Comparison of ENCODE assay signal across 9 cellular contexts in the genomic region with DNA sequence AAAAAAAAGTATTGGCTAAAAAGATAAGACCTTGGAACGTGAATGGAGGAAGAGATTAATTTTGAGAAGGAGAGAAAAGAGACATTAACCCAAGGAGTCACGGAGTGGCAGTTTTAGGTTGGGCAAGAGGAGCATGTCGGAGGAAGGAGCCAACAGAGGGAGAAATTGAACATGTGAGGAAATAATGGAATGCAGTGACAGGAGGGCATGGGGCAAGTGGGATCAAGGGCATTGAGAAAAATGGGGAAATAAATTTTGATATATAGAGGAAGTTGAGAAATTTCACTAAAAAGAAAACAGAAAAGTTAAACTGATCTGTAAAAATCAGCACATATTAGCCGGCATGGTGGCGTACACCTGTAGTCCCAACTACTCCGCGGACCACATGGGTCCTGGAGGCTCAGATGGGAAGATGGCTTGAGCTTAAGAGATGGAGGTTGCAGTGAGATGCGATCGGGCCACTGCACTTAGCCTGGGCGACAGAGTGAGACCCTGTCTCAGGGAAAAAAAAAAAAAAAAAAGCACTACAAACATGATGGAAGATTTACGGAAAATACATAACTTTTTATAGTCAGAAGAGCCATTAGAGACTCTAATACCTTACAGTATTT. TPM values are rescaled to one million over a fixed set of nuclear protein-coding genes. Genes with fewer than 3 reads are reported as not detected.
DNase-seq lines count a peak whose midpoint lies in the region; ATAC-seq, FAIRE-seq and TF ChIP-seq lines count a peak whose summit lies in the region.
"Had no signal": no experiment of that assay in that cellular context is flagged by ENCODE, and none has a peak within 500 bp of the region (broad histone marks: within the 10 kb centered on the region; RNA-seq: fewer than 3 reads in every experiment).

No MANE protein-coding gene starts in this region.

- peaks cover 2% of the 10 kb centered on the region; the same call in 1 of the 3 replicates for H3K36me3 Mint-ChIP-seq in GM23338 (ENCODE audit: low read depth)

- no peak for ATAC-seq in GM23338
- no peak for ATAC-seq in GM21360 (IDR thresholded peaks at IDR 0.05; ENCODE audit: unreplicated experiment)
- ATAC-seq in GM21717 (IDR thresholded peaks at IDR 0.05; ENCODE audit: unreplicated experiment) = no peak

- peak overlapping the region; percentile 28 for H3K9ac ChIP-seq in endothelial cell of umbilical vein (replicated peaks; ENCODE audit: extremely low read depth, insufficient read depth, low read length)

- H3K4me1 Mint-ChIP-seq in GM23338 = peaks cover 13% of the 10 kb centered on the region

- TF ChIP-seq CTCF in GM23338 (conservative IDR thresholded peaks at IDR 0.05; ENCODE audit: low read depth in 2 of 2) (no peak), PC-9 (conservative IDR thresholded peaks at IDR 0.05) (no peak), endothelial cell of umbilical vein (IDR thresholded peaks at IDR 0.05; ENCODE audit: extremely low read depth in 1 of 2, insufficient read depth in 1 of 2, low read depth in 1 of 2, low read length in 2 of 2) (no peak)

- H3K9me3 Mint-ChIP-seq in GM23338 = no peaks in the 10 kb centered on the region

- H3K27me3 ChIP-seq in GM23338 (ENCODE audit: insufficient read depth) (no peaks in the 10 kb centered on the region), PC-9 (ENCODE audit: insufficient read depth, low read depth) (no peaks in the 10 kb centered on the region), endothelial cell of umbilical vein (ENCODE audit: control insufficient read depth in 2 of 2, insufficient read depth in 2 of 2, low read length in 2 of 2) (no peaks in the 10 kb centered on the region)

- H3K9me2 ChIP-seq in GM23338 (ENCODE audit: insufficient read depth) (no peaks in the 10 kb centered on the region), PC-9 (ENCODE audit: insufficient read depth) (no peaks in the 10 kb centered on the region)

- H3K79me2 ChIP-seq in GM23338 (replicated peaks; ENCODE audit: insufficient read depth) = peaks cover 65% of the 10 kb centered on the region
- H3K79me2 ChIP-seq in PC-9 (ENCODE audit: low read depth) = peaks cover 25% of the 10 kb centered on the region
- peaks cover 85% of the 10 kb centered on the region for H3K79me2 ChIP-seq in endothelial cell of umbilical vein (ENCODE audit: control insufficient read depth, insufficient read depth, low read length)

- TF ChIP-seq POLR2A in endothelial cell of umbilical vein (IDR thresholded peaks at IDR 0.05; ENCODE audit: low read depth, low read length) = no peak

- H3K36me3 ChIP-seq in GM23338 (ENCODE audit: insufficient read depth) (no peaks in the 10 kb centered on the region), PC-9 (ENCODE audit: low read depth) (no peaks in the 10 kb centered on the region), endothelial cell of umbilical vein (ENCODE audit: control insufficient read depth in 2 of 2, extremely low read depth in 1 of 2, insufficient read depth in 2 of 2, low read length in 2 of 2) (peaks cover 0 to 3% of the 10 kb centered on the region in 2 experiments)

- no peak for FAIRE-seq in endothelial cell of umbilical vein (lab: Jason Lieb, UNC)
- FAIRE-seq: islet of Langerhans had no signal

- peaks cover 7% of the 10 kb centered on the region for H3K27me3 Mint-ChIP-seq in GM23338 (ENCODE audit: insufficient read depth, low read depth, poor library complexity)

- H3K4me3 ChIP-seq in GM23338 (peak overlapping the region; percentile 96), PC-9 (peak overlapping the region; percentile 87), endothelial cell of umbilical vein (replicated peaks in 1 of 3; ENCODE audit: insufficient read depth in 1 of 3, low read depth in 1 of 3, low read length in 3 of 3) (peak overlapping the region; percentile 17 to 96 (median 65)), skeletal muscle cell (ENCODE audit: low read depth, low read length) (peak overlapping the region; percentile 95)

- intact Hi-C loops in PC-9 (cut with micrococcal nuclease; ENCODE audit: unreplicated experiment) (loop anchor here (2.0 kb wide), 3 partner anchors 59 to 377 kb away; a partner anchor contains a TSS), endothelial cell of umbilical vein (cut with micrococcal nuclease) (loop anchor here (2.0 kb wide), 1 partner anchor 55 kb away; a partner anchor contains a TSS)

- H3K4me3 Mint-ChIP-seq in GM23338 = peak overlapping the region; percentile 93

- H3K4me2 ChIP-seq in GM23338 = peak overlapping the region; percentile 98
- peak overlapping the region; percentile 86 for H3K4me2 ChIP-seq in PC-9
- H3K4me2 ChIP-seq in endothelial cell of umbilical vein (ENCODE audit: insufficient read depth, low read length) = peak overlapping the region; percentile 47

- H4K20me1 ChIP-seq in GM23338 (replicated peaks; ENCODE audit: insufficient read depth) = peaks cover 20% of the 10 kb centered on the region
- H4K20me1 ChIP-seq in PC-9 (ENCODE audit: insufficient read depth) = no peaks in the 10 kb centered on the region
- peaks cover 2% of the 10 kb centered on the region for H4K20me1 ChIP-seq in endothelial cell of umbilical vein (replicated peaks; ENCODE audit: control insufficient read depth, extremely low read depth, insufficient read depth, low read length)

- dilution Hi-C loops in endothelial cell of umbilical vein (cut with MboI; ENCODE audit: extremely low pct_ligation_motif_present, low sequenced_read_pairs) = no loop called here

- no peaks in the 10 kb centered on the region; the same call in 1 of the 2 replicates for H3F3A ChIP-seq in GM23338 (replicated peaks; ENCODE audit: low read depth)
- H3F3A ChIP-seq in PC-9 (ENCODE audit: insufficient read depth, low read depth) = no peaks in the 10 kb centered on the region

- H3K27ac ChIP-seq in GM23338 (ENCODE audit: low read depth) (no peak overlapping the region), PC-9 (no peak overlapping the region), endothelial cell of umbilical vein (ENCODE audit: insufficient read depth, low read depth, low read length) (peak overlapping the region; percentile 6)

- H3K9me1 ChIP-seq in endothelial cell of umbilical vein (replicated peaks; ENCODE audit: control insufficient read depth, extremely low read depth, insufficient read depth, low read length) = no peaks in the 10 kb centered on the region

- no TSS peak for BruUV-seq in PC-9 (replicated peaks; lab: Mats Ljungman, UMichigan)
- no TSS peak for BruUV-seq in endothelial cell of umbilical vein (replicated peaks; lab: Mats Ljungman, UMichigan)

- H3K27ac Mint-ChIP-seq in GM23338 = no peak overlapping the region

- DNase-seq in GM23338 (ENCODE audit: low spot score) (no peak), PC-9 (no peak), endothelial cell of umbilical vein (ENCODE audit: low read depth, low spot score) (no peak), skeletal muscle cell (ENCODE audit: low read depth) (no peak), NCI-H524 (lab: John Stamatoyannopoulos, UW) (no peak), superior temporal gyrus (ENCODE audit: extremely low spot score) (no peak)

- H3K4me1 ChIP-seq in GM23338 (ENCODE audit: insufficient read depth) = peaks cover 9% of the 10 kb centered on the region
- peaks cover 15% of the 10 kb centered on the region for H3K4me1 ChIP-seq in PC-9 (replicated peaks; ENCODE audit: insufficient read depth)
- H3K4me1 ChIP-seq in endothelial cell of umbilical vein (ENCODE audit: control insufficient read depth, extremely low read depth, insufficient read depth, low read length) = peaks cover 27% of the 10 kb centered on the region

- H3K9me3 ChIP-seq in PC-9 (ENCODE audit: insufficient read depth, low read depth) (no peaks in the 10 kb centered on the region), endothelial cell of umbilical vein (replicated peaks; ENCODE audit: control insufficient read depth, insufficient read depth, low read length) (no peaks in the 10 kb centered on the region)

- H2AFZ ChIP-seq in GM23338 (no peak overlapping the region), PC-9 (no peak overlapping the region), endothelial cell of umbilical vein (ENCODE audit: low read depth, low read length) (no peak overlapping the region)

- CTCF ChIA-PET in PC-9 (lab: Charles Lee) (no interaction called here), endothelial cell of umbilical vein (lab: Charles Lee) (interaction anchor here (1.3 to 2.1 kb wide), 2 partner anchors 55 to 100 kb away, joined by 3 to 15 read pairs; no protein-coding TSS in a partner anchor)

- POLR2A ChIA-PET in PC-9 (lab: Charles Lee; ENCODE audit: unreplicated experiment) = no interaction called here
- POLR2A ChIA-PET in endothelial cell of umbilical vein (lab: Charles Lee) = no interaction called here

RNA-seq across cellular contexts. Expression of a gene that starts 1.2 kb away (rescaled TPM):
- 30.9 and 78.6 TPM in 2 replicates for total RNA-seq in GM23338 (2014; rRNA removed; shearing (Covaris generic))
- polyA plus RNA-seq in GM23338 (2016; fragmentation: Nextera tagmentation; extraction: Ambion mirVana) (32.7 and 39.1 TPM in 2 replicates), endothelial cell of umbilical vein (9.9 and 12.6 TPM in 2 replicates)
- total RNA-seq in PC-9 (2021) (17.7 and 23.7 TPM in 2 replicates), endothelial cell of umbilical vein (33.5 and 37.8 TPM in 2 replicates)
- 21.0 and 21.6 TPM in 2 replicates for polyA plus RNA-seq in endothelial cell of umbilical vein (2011; cell fraction: cytosol; rRNA removed)
- 8.0 and 11.9 TPM in 2 replicates for polyA plus RNA-seq in endothelial cell of umbilical vein (2011; cell fraction: nucleus; rRNA removed)
- polyA plus RNA-seq in endothelial cell of umbilical vein (2012) = 18.0 and 30.5 TPM in 2 replicates
- 6.0 and 8.8 TPM in 2 replicates for polyA minus RNA-seq in endothelial cell of umbilical vein
- 13.2 TPM for polyA minus RNA-seq in endothelial cell of umbilical vein (2011; cell fraction: cytosol; rRNA and poly(A)+ RNA removed)
- polyA minus RNA-seq in endothelial cell of umbilical vein (2011; cell fraction: nucleus; rRNA and poly(A)+ RNA removed) = 5.6 and 8.0 TPM in 2 replicates

RNA-seq across cellular contexts. Expression of a gene that starts 1.3 kb away (rescaled TPM):
- 9.0 and 19.5 TPM in 2 replicates for total RNA-seq in GM23338 (2014; rRNA removed; shearing (Covaris generic))
- polyA plus RNA-seq in GM23338 (2016; fragmentation: Nextera tagmentation; extraction: Ambion mirVana) (3.9 and 5.4 TPM in 2 replicates), endothelial cell of umbilical vein (11.2 and 13.4 TPM in 2 replicates)
- total RNA-seq in PC-9 (2021) (22.7 and 23.0 TPM in 2 replicates), endothelial cell of umbilical vein (32.8 and 39.2 TPM in 2 replicates)
- 17.5 and 19.2 TPM in 2 replicates for polyA plus RNA-seq in endothelial cell of umbilical vein (2011; cell fraction: cytosol; rRNA removed)
- 11.2 and 12.3 TPM in 2 replicates for polyA plus RNA-seq in endothelial cell of umbilical vein (2011; cell fraction: nucleus; rRNA removed)
- 12.6 and 19.2 TPM in 2 replicates for polyA plus RNA-seq in endothelial cell of umbilical vein (2012)
- polyA minus RNA-seq in endothelial cell of umbilical vein = 10.5 and 12.2 TPM in 2 replicates
- polyA minus RNA-seq in endothelial cell of umbilical vein (2011; cell fraction: cytosol; rRNA and poly(A)+ RNA removed) = 8.5 TPM
- polyA minus RNA-seq in endothelial cell of umbilical vein (2011; cell fraction: nucleus; rRNA and poly(A)+ RNA removed) = 4.9 and 9.5 TPM in 2 replicates

RNA-seq across cellular contexts. Expression of a gene that starts 25.5 kb away (rescaled TPM):
- total RNA-seq in GM23338 (2014; rRNA removed; shearing (Covaris generic)) = 4.7 and 6.2 TPM in 2 replicates
- polyA plus RNA-seq in GM23338 (2016; fragmentation: Nextera tagmentation; extraction: Ambion mirVana) (1.2 and 1.8 TPM in 2 replicates), endothelial cell of umbilical vein (3.7 and 4.6 TPM in 2 replicates)
- total RNA-seq in PC-9 (2021) (1.7 and 2.4 TPM in 2 replicates), endothelial cell of umbilical vein (17.2 and 17.5 TPM in 2 replicates)
- polyA plus RNA-seq in endothelial cell of umbilical vein (2011; cell fraction: cytosol; rRNA removed) = 2.1 and 2.5 TPM in 2 replicates
- 30.4 and 34.8 TPM in 2 replicates for polyA plus RNA-seq in endothelial cell of umbilical vein (2011; cell fraction: nucleus; rRNA removed)
- 4.2 and 4.3 TPM in 2 replicates for polyA plus RNA-seq in endothelial cell of umbilical vein (2012)
- 22.7 and 26.6 TPM in 2 replicates for polyA minus RNA-seq in endothelial cell of umbilical vein
- polyA minus RNA-seq in endothelial cell of umbilical vein (2011; cell fraction: cytosol; rRNA and poly(A)+ RNA removed) = 1.2 TPM
- 25.2 and 28.8 TPM in 2 replicates for polyA minus RNA-seq in endothelial cell of umbilical vein (2011; cell fraction: nucleus; rRNA and poly(A)+ RNA removed)

RNA-seq across cellular contexts. Expression of a gene that starts 54.5 kb away (rescaled TPM):
- 75.8 and 88.1 TPM in 2 replicates for total RNA-seq in GM23338 (2014; rRNA removed; shearing (Covaris generic))
- polyA plus RNA-seq in GM23338 (2016; fragmentation: Nextera tagmentation; extraction: Ambion mirVana) (53.5 and 58.8 TPM in 2 replicates), endothelial cell of umbilical vein (56.5 and 152 TPM in 2 replicates)
- total RNA-seq in PC-9 (2021) (47.1 and 65.8 TPM in 2 replicates), endothelial cell of umbilical vein (126 and 141 TPM in 2 replicates)
- 72.1 and 79.9 TPM in 2 replicates for polyA plus RNA-seq in endothelial cell of umbilical vein (2011; cell fraction: cytosol; rRNA removed)
- 115 and 178 TPM in 2 replicates for polyA plus RNA-seq in endothelial cell of umbilical vein (2011; cell fraction: nucleus; rRNA removed)
- polyA plus RNA-seq in endothelial cell of umbilical vein (2012) = 152 and 194 TPM in 2 replicates
- polyA minus RNA-seq in endothelial cell of umbilical vein = 60.5 and 68.5 TPM in 2 replicates
- polyA minus RNA-seq in endothelial cell of umbilical vein (2011; cell fraction: cytosol; rRNA and poly(A)+ RNA removed) = 11.0 TPM
- 54.5 and 72.7 TPM in 2 replicates for polyA minus RNA-seq in endothelial cell of umbilical vein (2011; cell fraction: nucleus; rRNA and poly(A)+ RNA removed)

RNA-seq across cellular contexts. Expression of a gene that starts 58.9 kb away (rescaled TPM):
- 46.5 and 48.0 TPM in 2 replicates for total RNA-seq in GM23338 (2014; rRNA removed; shearing (Covaris generic))
- polyA plus RNA-seq in GM23338 (2016; fragmentation: Nextera tagmentation; extraction: Ambion mirVana) = 39.6 and 53.7 TPM in 2 replicates
- 60.1 and 73.4 TPM in 2 replicates for total RNA-seq in PC-9 (2021)
- total RNA-seq in endothelial cell of umbilical vein = 51.2 and 53.5 TPM in 2 replicates
- 16.7 and 18.9 TPM in 2 replicates for polyA plus RNA-seq in endothelial cell of umbilical vein
- polyA plus RNA-seq in endothelial cell of umbilical vein (2011; cell fraction: cytosol; rRNA removed) = 16.3 and 17.3 TPM in 2 replicates
- polyA plus RNA-seq in endothelial cell of umbilical vein (2011; cell fraction: nucleus; rRNA removed) = 17.8 and 18.5 TPM in 2 replicates
- 29.7 and 40.7 TPM in 2 replicates for polyA plus RNA-seq in endothelial cell of umbilical vein (2012)
- polyA minus RNA-seq in endothelial cell of umbilical vein = 86.9 and 96.7 TPM in 2 replicates
- polyA minus RNA-seq in endothelial cell of umbilical vein (2011; cell fraction: cytosol; rRNA and poly(A)+ RNA removed) = 48.4 TPM
- 33.3 and 54.0 TPM in 2 replicates for polyA minus RNA-seq in endothelial cell of umbilical vein (2011; cell fraction: nucleus; rRNA and poly(A)+ RNA removed)

Comparison
In these comparisons a context has a peak if more than half of its experiments do, and no peak if none do; other contexts are left out.
1. H3K4me2 ChIP-seq: peak in every context shown above with its lines; median percentile 98 in GM23338; 86 in PC-9; 47 in endothelial cell of umbilical vein.